In the genomic region with DNA sequence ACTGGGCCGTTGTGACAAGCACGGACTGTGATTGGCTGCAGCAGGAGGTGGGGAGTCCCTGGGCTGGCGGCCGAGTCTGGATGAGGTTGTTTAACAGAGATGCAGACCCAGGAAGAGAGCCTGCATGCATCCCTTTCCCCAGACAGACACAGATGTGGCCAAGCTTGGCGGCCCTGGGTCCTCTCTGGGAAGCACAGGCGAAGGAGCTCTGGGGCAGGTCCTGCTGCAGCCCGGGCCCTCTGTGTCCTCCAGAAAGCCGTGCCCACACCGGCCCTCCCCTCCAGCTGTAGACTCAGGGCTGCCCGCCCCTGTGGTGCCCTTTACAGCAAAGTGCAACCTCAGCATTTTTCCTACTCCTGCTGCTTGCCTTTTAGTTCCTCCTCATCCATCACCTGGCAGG, we compare ENCODE assay signal across 14 cellular contexts.
DNase-seq lines count a peak whose midpoint lies in the region; ATAC-seq and TF ChIP-seq lines count a peak whose summit lies in the region.
"Had no signal": no experiment of that assay in that cellular context is flagged by ENCODE, and none has a peak within 500 bp of the region (broad histone marks: within the 10 kb centered on the region; RNA-seq: fewer than 3 reads in every experiment).

No MANE protein-coding gene starts in this region.

- no peak for TF ChIP-seq POLR2A in ovary (IDR thresholded peaks at IDR 0.05)

- H3K9me3 ChIP-seq in heart right ventricle: no peaks in the 10 kb centered on the region
- no peaks in the 10 kb centered on the region for H3K9me3 ChIP-seq in ovary

- H3K36me3 Mint-ChIP-seq in activated T-cell treated with anti-CD3 and anti-CD28 coated beads, Interleukin-2, amount 50 U/mL, for 4 hours (ENCODE audit: insufficient read depth): no peaks in the 10 kb centered on the region
- H3K36me3 Mint-ChIP-seq: activated naive CD8-positive, alpha-beta T cell had no signal

- TF ChIP-seq CTCF in heart right ventricle (IDR thresholded peaks at IDR 0.05): no peak
- no peak for TF ChIP-seq CTCF in ovary (IDR thresholded peaks at IDR 0.05)

- intact Hi-C loops in heart right ventricle (cut with DNase I) (loop anchor here in 1 of 10 donors (5.0 kb wide), 1 partner anchor 71 kb away; no protein-coding TSS in a partner anchor), ovary (cut with DNase I) (no loop called here)

- DNase-seq in AG08395 (ENCODE audit: low spot score) (peak; percentile 56), heart right ventricle (peak in 1 of 2 donors; percentile 52), ovary (peak; percentile 78 to 87 (median 83))
- no peak for DNase-seq in activated T-cell treated with anti-CD3 and anti-CD28 coated beads, Interleukin-2, amount 50 U/mL, for 4 hours
- DNase-seq: activated CD8-positive, alpha-beta memory T cell treated with anti-CD3 and anti-CD28 coated beads for 24 hours; NCI-H2171; stimulated activated CD4-positive, alpha-beta T cell treated with anti-CD3 and anti-CD28 coated beads, Interleukin-1b, Interleukin-23, amount 100 ng/mL, for 48 hours had no signal

- no peak overlapping the region for H3K4me3 Mint-ChIP-seq in activated T-cell treated with anti-CD3 and anti-CD28 coated beads, Interleukin-2, amount 50 U/mL, for 4 hours
- H3K4me3 Mint-ChIP-seq: activated naive CD8-positive, alpha-beta T cell; stimulated activated naive CD8-positive, alpha-beta T cell treated with anti-CD3 and anti-CD28 coated beads, Interleukin-15, Interleukin-2, amounts not matched to agents 100 ng/mL and 50 ng/mL, for 24 hours had no signal

- H3K36me3 ChIP-seq in heart right ventricle: no peaks in the 10 kb centered on the region
- no peaks in the 10 kb centered on the region for H3K36me3 ChIP-seq in ovary

- H3K27me3 ChIP-seq in heart right ventricle: no peaks in the 10 kb centered on the region
- H3K27me3 ChIP-seq in ovary: no peaks in the 10 kb centered on the region

- TF ChIP-seq EP300 in ovary (IDR thresholded peaks at IDR 0.05): no peak

- WGBS in heart right ventricle, 2 donors: 37 to 54% methylated on average over 10 of the region's 10 CpGs
- 4 to 12% (median 8%) methylated on average over 10 of the region's 10 CpGs for WGBS in ovary, 3 donors

- H3K4me3 ChIP-seq in heart right ventricle (no peak overlapping the region), ovary (no peak overlapping the region)

- no peaks in the 10 kb centered on the region for H3K9me3 Mint-ChIP-seq in activated T-cell treated with anti-CD3 and anti-CD28 coated beads, Interleukin-2, amount 50 U/mL, for 4 hours
- H3K9me3 Mint-ChIP-seq: stimulated activated naive CD8-positive, alpha-beta T cell treated with anti-CD3 and anti-CD28 coated beads, Interleukin-15, Interleukin-2, amounts not matched to agents 100 ng/mL and 50 ng/mL, for 24 hours had no signal

- peaks cover 12 to 79% (median 58%) of the 10 kb centered on the region in 9 donors for H3K4me1 ChIP-seq in heart right ventricle
- peaks cover 45% of the 10 kb centered on the region for H3K4me1 ChIP-seq in ovary (ENCODE audit: insufficient read depth)

- no peaks in the 10 kb centered on the region for H3K4me1 Mint-ChIP-seq in activated T-cell treated with anti-CD3 and anti-CD28 coated beads, Interleukin-2, amount 50 U/mL, for 4 hours (ENCODE audit: low read depth)

- no peaks in the 10 kb centered on the region for H3K27me3 Mint-ChIP-seq in activated T-cell treated with anti-CD3 and anti-CD28 coated beads, Interleukin-2, amount 50 U/mL, for 4 hours (ENCODE audit: low read depth)
- H3K27me3 Mint-ChIP-seq: activated naive CD8-positive, alpha-beta T cell; stimulated activated naive CD8-positive, alpha-beta T cell treated with anti-CD3 and anti-CD28 coated beads, Interleukin-15, Interleukin-2, amounts not matched to agents 100 ng/mL and 50 ng/mL, for 24 hours had no signal

- H3K27ac ChIP-seq in heart right ventricle (peak overlapping the region in 2 of 10 donors; percentile 19 to 59), ovary (peak overlapping the region; percentile 38 to 83)

- ATAC-seq in SK-N-SH treated with all-trans-retinoic acid at 6 μM for 48 hours (peak; percentile 43), heart right ventricle (peak in 7 of 8 donors; percentile 26 to 61 (median 42)), HG02642 (IDR thresholded peaks at IDR 0.05; ENCODE audit: poor library complexity, unreplicated experiment) (no peak), GM21515 (IDR thresholded peaks at IDR 0.05; ENCODE audit: unreplicated experiment) (no peak), HG03045 (IDR thresholded peaks at IDR 0.05; ENCODE audit: unreplicated experiment) (no peak)
- ATAC-seq in activated T-cell treated with anti-CD3 and anti-CD28 coated beads, Interleukin-2, amount 50 U/mL, for 4 hours: no peak
- ATAC-seq: Panc1 had no signal

TF ChIP-seq in SK-N-SH treated with all-trans-retinoic acid at 6 μM for 48 hours, 23 proteins besides CTCF, POLR2A, EP300 and RAD21:
- no peak for TF ChIP-seq CREB5 (CRISPR knock-in tag; IDR thresholded peaks at IDR 0.05; ENCODE audit: low read depth)
- TF ChIP-seq ARNTL (CRISPR knock-in tag; IDR thresholded peaks at IDR 0.05; ENCODE audit: borderline replicate concordance, low read depth): no peak
- TF ChIP-seq ZFP3 (CRISPR knock-in tag; IDR thresholded peaks at IDR 0.05): no peak
- no peak for TF ChIP-seq CSDC2 (CRISPR knock-in tag; IDR thresholded peaks at IDR 0.05)
- no peak for TF ChIP-seq SNAI2 (CRISPR knock-in tag; IDR thresholded peaks at IDR 0.05)
- TF ChIP-seq ZNF565 (CRISPR knock-in tag; conservative IDR thresholded peaks at IDR 0.05; ENCODE audit: low read depth): no peak
- no peak for TF ChIP-seq ISL1 (CRISPR knock-in tag; IDR thresholded peaks at IDR 0.05)
- TF ChIP-seq ZC3H10 (CRISPR knock-in tag; IDR thresholded peaks at IDR 0.05): no peak
- TF ChIP-seq TOX (CRISPR knock-in tag; IDR thresholded peaks at IDR 0.05; ENCODE audit: borderline replicate concordance): no peak
- no peak for TF ChIP-seq ESRRG (CRISPR knock-in tag; IDR thresholded peaks at IDR 0.05)
- no peak for TF ChIP-seq CSRNP3 (CRISPR knock-in tag; IDR thresholded peaks at IDR 0.05)
TF ChIP-seq in SK-N-SH treated with all-trans-retinoic acid at 6 μM for 48 hours: peak in this region for 0.

Comparison
In these comparisons a context has a peak if more than half of its experiments do, and no peak if none do; other contexts are left out.
1. ATAC-seq: peak in SK-N-SH treated with all-trans-retinoic acid at 6 μM for 48 hours (single experiment) and heart right ventricle (7 of 8); none in HG02642 (single experiment), activated T-cell treated with anti-CD3 and anti-CD28 coated beads, Interleukin-2, amount 50 U/mL, for 4 hours (0 of 2), GM21515 (single experiment) and HG03045 (single experiment).